Comparison of ENCODE assay signal across 9 cellular contexts in genomic region chr12:26768611-26769603, GRCh38.
DNase-seq lines count a peak whose midpoint lies in the region; ATAC-seq and TF ChIP-seq lines count a peak whose summit lies in the region.
"Had no signal": no experiment of that assay in that cellular context is flagged by ENCODE, and none has a peak within 500 bp of the region (broad histone marks: within the 10 kb centered on the region; RNA-seq: fewer than 3 reads in every experiment).

No MANE protein-coding gene starts in this region.

- intact Hi-C loops in prostate gland (cut with DNase I), result no loop called here

- ATAC-seq in GM19025 (IDR thresholded peaks at IDR 0.05; ENCODE audit: low read depth, unreplicated experiment) (peak; percentile 82), HG02759 (IDR thresholded peaks at IDR 0.05; ENCODE audit: unreplicated experiment) (peak; percentile 76)
- ATAC-seq in activated CD8-positive, alpha-beta memory T cell treated with anti-CD3 and anti-CD28 coated beads, Interleukin-2, amount 10 ng/mL, durations not matched to agents 7 days and 5 days, result no peak

- H3K4me3 ChIP-seq in prostate gland, result no peak overlapping the region

- 36% methylated on average over 1 of the region's 1 CpG for WGBS in prostate gland

- H3K9me3 Mint-ChIP-seq in activated CD8-positive, alpha-beta memory T cell treated with anti-CD3 and anti-CD28 coated beads, Interleukin-2, amount 10 ng/mL, durations not matched to agents 7 days and 5 days (ENCODE audit: low read depth), result no peaks in the 10 kb centered on the region

- no peak for TF ChIP-seq POLR2A in prostate gland (IDR thresholded peaks at IDR 0.05)

- H3K27ac ChIP-seq in prostate gland, result no peak overlapping the region
- H3K27ac ChIP-seq: neutrophil had no signal

- H3K27me3 ChIP-seq in prostate gland (replicated peaks; ENCODE audit: insufficient read depth), result no peaks in the 10 kb centered on the region
- H3K27me3 ChIP-seq: neutrophil had no signal

- H3K4me1 Mint-ChIP-seq in activated CD8-positive, alpha-beta memory T cell treated with anti-CD3 and anti-CD28 coated beads, Interleukin-2, amount 10 ng/mL, durations not matched to agents 7 days and 5 days, result peaks cover 21% of the 10 kb centered on the region

- no peaks in the 10 kb centered on the region for H3K4me1 ChIP-seq in prostate gland (replicated peaks)

- H3K9me3 ChIP-seq in prostate gland, result no peaks in the 10 kb centered on the region
- H3K9me3 ChIP-seq: neutrophil had no signal

- CTCF ChIA-PET in activated CD8-positive, alpha-beta memory T cell treated with anti-CD3 and anti-CD28 coated beads, Interleukin-2, amount 10 ng/mL, durations not matched to agents 7 days and 5 days (lab: Charles Lee), result no interaction called here

- TF ChIP-seq CTCF in prostate gland (IDR thresholded peaks at IDR 0.05), result no peak

- no peak overlapping the region for H3K27ac Mint-ChIP-seq in activated CD8-positive, alpha-beta memory T cell treated with anti-CD3 and anti-CD28 coated beads, Interleukin-2, amount 10 ng/mL, durations not matched to agents 7 days and 5 days

- peaks cover 20% of the 10 kb centered on the region for H3K36me3 Mint-ChIP-seq in activated CD8-positive, alpha-beta memory T cell treated with anti-CD3 and anti-CD28 coated beads, Interleukin-2, amount 10 ng/mL, durations not matched to agents 7 days and 5 days

- no peaks in the 10 kb centered on the region for H3K36me3 ChIP-seq in prostate gland
- H3K36me3 ChIP-seq: neutrophil had no signal

- no peaks in the 10 kb centered on the region for H3K27me3 Mint-ChIP-seq in activated CD8-positive, alpha-beta memory T cell treated with anti-CD3 and anti-CD28 coated beads, Interleukin-2, amount 10 ng/mL, durations not matched to agents 7 days and 5 days

- DNase-seq in NCI-H2196 (lab: John Stamatoyannopoulos, UW; ENCODE audit: unreplicated experiment) (peak; percentile 88), prostate gland (ENCODE audit: low spot score) (peak; percentile 7), NCI-H187 treated with DMSO at 0.1 percent for 48 hours (lab: John Stamatoyannopoulos, UW) (no peak)
- no peak for DNase-seq in activated CD8-positive, alpha-beta memory T cell treated with anti-CD3 and anti-CD28 coated beads, Interleukin-2, amount 10 ng/mL, durations not matched to agents 7 days and 5 days
- no peak for DNase-seq in effector CD4-positive, alpha-beta T cell
- DNase-seq: activated gamma-delta T cell had no signal

- no peak overlapping the region for H3K4me3 Mint-ChIP-seq in activated CD8-positive, alpha-beta memory T cell treated with anti-CD3 and anti-CD28 coated beads, Interleukin-2, amount 10 ng/mL, durations not matched to agents 7 days and 5 days

Comparison
In these comparisons a context has a peak if more than half of its experiments do, and no peak if none do; other contexts are left out.
1. DNase-seq: peak in NCI-H2196 (single experiment) and prostate gland (single experiment); none in activated CD8-positive, alpha-beta memory T cell treated with anti-CD3 and anti-CD28 coated beads, Interleukin-2, amount 10 ng/mL, durations not matched to agents 7 days and 5 days (single experiment), NCI-H187 treated with DMSO at 0.1 percent for 48 hours (single experiment) and effector CD4-positive, alpha-beta T cell (single experiment).